1 cellular context compared by ENCODE assay signal in genomic region chr19:1483067-1483978, GRCh38.
TF ChIP-seq lines count a peak whose summit lies in the region.

No MANE protein-coding gene starts in this region.

TF ChIP-seq in H1, 55 proteins besides CTCF, POLR2A, EP300 and RAD21:
- TF ChIP-seq, protein P1, sequence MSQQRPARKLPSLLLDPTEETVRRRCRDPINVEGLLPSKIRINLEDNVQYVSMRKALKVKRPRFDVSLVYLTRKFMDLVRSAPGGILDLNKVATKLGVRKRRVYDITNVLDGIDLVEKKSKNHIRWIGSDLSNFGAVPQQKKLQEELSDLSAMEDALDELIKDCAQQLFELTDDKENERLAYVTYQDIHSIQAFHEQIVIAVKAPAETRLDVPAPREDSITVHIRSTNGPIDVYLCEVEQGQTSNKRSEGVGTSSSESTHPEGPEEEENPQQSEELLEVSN (IDR thresholded peaks at IDR 0.05), result no peak
- TF ChIP-seq SP4 (IDR thresholded peaks at IDR 0.05; ENCODE audit: low read length) (no peak), CBX8 (IDR thresholded peaks at IDR 0.05; ENCODE audit: borderline replicate concordance, low read depth, low read length) (no peak), TAF7 (optimal IDR thresholded peaks at IDR 0.05; ENCODE audit: borderline replicate concordance, low read depth, low read length) (no peak), JUND (IDR thresholded peaks at IDR 0.05; ENCODE audit: low read length) (no peak), SAP30 (IDR thresholded peaks at IDR 0.05; ENCODE audit: insufficient read depth, insufficient replicate concordance, low read length) (no peak), CHD2 (IDR thresholded peaks at IDR 0.05; ENCODE audit: low read length) (no peak), POU5F1 (IDR thresholded peaks at IDR 0.05; ENCODE audit: low read depth, low read length) (no peak), USF2 (IDR thresholded peaks at IDR 0.05; ENCODE audit: low read length) (no peak), KDM5A (IDR thresholded peaks at IDR 0.05; ENCODE audit: low read length) (no peak), GTF2F1 (IDR thresholded peaks at IDR 0.05; ENCODE audit: borderline replicate concordance, low read depth, low read length) (no peak), POLR2AphosphoS5 (IDR thresholded peaks at IDR 0.05; ENCODE audit: low read depth, low read length) (no peak), KDM1A (IDR thresholded peaks at IDR 0.05; ENCODE audit: borderline replicate concordance, low read length) (no peak), PHF8 (conservative IDR thresholded peaks at IDR 0.05; ENCODE audit: low read depth, low read length) (no peak), EZH2 (IDR thresholded peaks at IDR 0.05; ENCODE audit: low read depth, low read length, severe bottlenecking) (no peak), BCL11A (IDR thresholded peaks at IDR 0.05; ENCODE audit: low read depth in 2 of 2, low read length in 2 of 2) (no peak), MAX (IDR thresholded peaks at IDR 0.05) (no peak)
